ENCODE assay signal across 24 cellular contexts in the genomic region with DNA sequence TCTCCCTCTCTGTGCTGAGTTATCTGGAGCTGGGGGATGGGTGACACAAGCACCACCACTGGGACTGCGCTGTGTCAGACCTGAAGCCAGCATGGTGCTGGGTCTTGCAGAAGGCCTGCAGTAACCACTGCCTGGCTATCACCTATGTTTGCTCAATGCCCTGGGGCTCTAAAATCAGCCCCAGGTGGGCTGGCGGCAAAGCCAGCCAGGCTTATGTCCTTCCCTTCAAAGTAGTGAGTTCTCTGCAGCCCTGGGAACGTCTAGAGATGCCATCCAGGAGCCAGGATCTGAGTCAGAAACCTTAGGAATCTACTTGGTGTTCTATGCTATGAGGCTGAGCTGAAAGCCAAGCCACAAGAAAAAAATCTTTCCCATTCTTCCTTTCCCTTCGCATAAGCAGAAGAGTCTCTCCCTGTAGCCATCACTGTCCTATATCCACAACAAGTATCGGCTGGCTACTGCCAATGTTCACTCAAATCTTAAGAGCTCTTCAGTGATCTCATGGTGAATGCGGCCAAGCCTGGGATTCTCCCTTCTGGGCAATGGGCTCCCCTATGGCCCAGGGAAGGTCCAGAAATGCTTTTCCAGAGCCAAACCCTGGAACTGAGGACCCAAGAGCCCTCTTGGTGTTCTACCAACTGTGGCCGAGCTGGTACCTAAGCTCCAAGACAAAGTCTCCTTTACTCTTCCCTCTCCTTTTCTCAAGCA.
DNase-seq lines count a peak whose midpoint lies in the region; ATAC-seq and TF ChIP-seq lines count a peak whose summit lies in the region.
"Had no signal": no experiment of that assay in that cellular context is flagged by ENCODE, and none has a peak within 500 bp of the region (broad histone marks: within the 10 kb centered on the region; RNA-seq: fewer than 3 reads in every experiment).

No MANE protein-coding gene starts in this region.

- 75% methylated on average over 7 of the region's 7 CpGs for WGBS in smooth muscle cell (ENCODE audit: low lambda C conversion rate)
- 77 to 88% (median 82%) methylated on average over 7 of the region's 7 CpGs for WGBS in stomach, 5 donors

- H3K27me3 ChIP-seq in foreskin keratinocyte = no peaks in the 10 kb centered on the region
- H3K27me3 ChIP-seq in smooth muscle cell (ENCODE audit: low read depth) = no peaks in the 10 kb centered on the region
- H3K27me3 ChIP-seq in stomach = no peaks in the 10 kb centered on the region
- H3K27me3 ChIP-seq: ovary, tibial artery had no signal

- no peaks in the 10 kb centered on the region for H3K36me3 ChIP-seq in smooth muscle cell (ENCODE audit: low read depth)
- no peaks in the 10 kb centered on the region for H3K36me3 ChIP-seq in stomach
- H3K36me3 ChIP-seq: ovary, tibial artery had no signal

- no peak for TF ChIP-seq CTCF in foreskin keratinocyte (conservative IDR thresholded peaks at IDR 0.05)
- TF ChIP-seq CTCF in smooth muscle cell (IDR thresholded peaks at IDR 0.05; ENCODE audit: borderline replicate concordance, insufficient read depth, poor library complexity, severe bottlenecking) = no peak
- TF ChIP-seq CTCF in stomach (IDR thresholded peaks at IDR 0.05) = no peak

- intact Hi-C loops in stomach (cut with DNase I; ENCODE audit: low total_unique reads) = no loop called here

- H3K27ac ChIP-seq in foreskin keratinocyte (peak overlapping the region; percentile 47), smooth muscle cell (ENCODE audit: low read depth) (peak overlapping the region; percentile 83), stomach (no peak overlapping the region)
- H3K27ac ChIP-seq: ovary had no signal

- H4K20me1 ChIP-seq in smooth muscle cell (ENCODE audit: low read depth) = no peaks in the 10 kb centered on the region

- no peak overlapping the region for H3K9ac ChIP-seq in smooth muscle cell (ENCODE audit: low read depth)

- H3K9me3 ChIP-seq in smooth muscle cell (replicated peaks; ENCODE audit: low read depth) (no peaks in the 10 kb centered on the region), stomach (no peaks in the 10 kb centered on the region)
- H3K9me3 ChIP-seq: ovary, tibial artery had no signal

- H3F3A ChIP-seq in smooth muscle cell (ENCODE audit: low read depth) = peaks cover 23% of the 10 kb centered on the region

- DNase-seq in ELF-1 (ENCODE audit: low read depth, low spot score) (peak; percentile 37), NCI-H69 (lab: John Stamatoyannopoulos, UW) (peak; percentile 2), foreskin keratinocyte (no peak), smooth muscle cell (lab: John Stamatoyannopoulos, UW; ENCODE audit: unreplicated experiment) (no peak), stomach (no peak), NCI-H2081 treated with DMSO at 0.1 percent for 48 hours (lab: John Stamatoyannopoulos, UW) (no peak)
- DNase-seq: activated CD4-positive, alpha-beta T cell treated with anti-CD3 and anti-CD28 coated beads for 4 hours; activated naive CD4-positive, alpha-beta T cell treated with anti-CD3 and anti-CD28 coated beads, Interleukin-2, amount 50 U/mL, for 16 hours; activated T-cell treated with anti-CD3 and anti-CD28 coated beads, Interleukin-2, amount 50 U/mL, for 72 hours; anterior cingulate cortex; CD4-positive, alpha-beta memory T cell; DMS 273 treated with DMSO at 0.1 percent for 48 hours; foreskin melanocyte; GDM1; NCI-H1694 treated with DMSO at 0.1 percent for 48 hours; nephron progenitor cell; ovary; right cardiac atrium; stimulated activated naive CD8-positive, alpha-beta T cell treated with anti-CD3 and anti-CD28 coated beads, Interleukin-15, Interleukin-2, amounts not matched to agents 100 U/mL and 50 U/mL, for 24 hours; T-helper 17 cell; tibial artery had no signal

- no peak overlapping the region for H3K4me3 ChIP-seq in smooth muscle cell
- H3K4me3 ChIP-seq in stomach = no peak overlapping the region
- H3K4me3 ChIP-seq: GM23338, ovary, tibial artery had no signal

- peak; percentile 21 for ATAC-seq in foreskin keratinocyte
- no peak for ATAC-seq in HG03354 (IDR thresholded peaks at IDR 0.05; ENCODE audit: poor library complexity, severe bottlenecking, unreplicated experiment)
- ATAC-seq: activated T-cell treated with anti-CD3 and anti-CD28 coated beads, Interleukin-2, amount 50 U/mL, for 72 hours; GM23338; left lobe of liver; stimulated activated naive CD8-positive, alpha-beta T cell treated with anti-CD3 and anti-CD28 coated beads, Interleukin-15, Interleukin-2, amounts not matched to agents 100 U/mL and 50 U/mL, for 24 hours; T-helper 17 cell had no signal

- H3K4me1 ChIP-seq in foreskin keratinocyte (peaks cover 16% of the 10 kb centered on the region), smooth muscle cell (ENCODE audit: low read depth) (peaks cover 11% of the 10 kb centered on the region), stomach (no peaks in the 10 kb centered on the region)

- H3K79me2 ChIP-seq in smooth muscle cell (ENCODE audit: low read depth) = no peaks in the 10 kb centered on the region

- H2AFZ ChIP-seq in smooth muscle cell (ENCODE audit: low read depth) = no peak overlapping the region
- H2AFZ ChIP-seq: GM23338 had no signal

- H3K4me2 ChIP-seq in smooth muscle cell = peak overlapping the region; percentile 60
- H3K4me2 ChIP-seq: GM23338 had no signal

- TF ChIP-seq POLR2A in stomach (IDR thresholded peaks at IDR 0.05) = no peak

- no peak for TF ChIP-seq EP300 in stomach (IDR thresholded peaks at IDR 0.05)

Comparison
In these comparisons a context has a peak if more than half of its experiments do, and no peak if none do; other contexts are left out.
1. DNase-seq: peak in ELF-1 (single experiment) and NCI-H69 (single experiment); none in foreskin keratinocyte (0 of 2), smooth muscle cell (single experiment), stomach (single experiment) and NCI-H2081 treated with DMSO at 0.1 percent for 48 hours (single experiment).
2. H3K27ac ChIP-seq: peak in foreskin keratinocyte (single experiment) and smooth muscle cell (single experiment); none in stomach (0 of 5).